Comparison of ENCODE assay signal across 8 cellular contexts in genomic region chrX:74536142-74537010, GRCh38.
DNase-seq lines count a peak whose midpoint lies in the region; ATAC-seq and TF ChIP-seq lines count a peak whose summit lies in the region.

No MANE protein-coding gene starts in this region.

- no peak for TF ChIP-seq RAD21 in HCT116 (IDR thresholded peaks at IDR 0.05; ENCODE audit: low read depth)

- intact Hi-C loops in HCT116 (cut with micrococcal nuclease) (no loop called here), posterior vena cava (cut with DNase I) (loop anchor here (10.0 kb wide), 1 partner anchor 112 kb away; the partner anchor contains the start of gene SLC16A2 (in 2 of the 2))

- H3K27ac ChIP-seq in HCT116 (ENCODE audit: low read depth, low read length): no peak overlapping the region
- H3K27ac ChIP-seq in brain microvascular endothelial cell: no peak overlapping the region

- H3K4me3 ChIP-seq in GM08714 (ENCODE audit: low read length) (peak overlapping the region; percentile 36; the same call in 1 of the 2 replicates), HCT116 (replicated peaks in 1 of 2; ENCODE audit: low read depth in 1 of 2, low read length in 2 of 2) (no peak overlapping the region), brain microvascular endothelial cell (ENCODE audit: low read depth, low read length) (peak overlapping the region; percentile 51)

- no peaks in the 10 kb centered on the region for H3K79me2 ChIP-seq in HCT116 (ENCODE audit: insufficient read depth, low read length)

- H3K36me3 ChIP-seq in HCT116 (ENCODE audit: control insufficient read depth in 1 of 2, insufficient read depth in 2 of 2, low read length in 2 of 2) (no peaks in the 10 kb centered on the region), brain microvascular endothelial cell (replicated peaks) (no peaks in the 10 kb centered on the region)

- peak overlapping the region; percentile 79 to 85 (median 82) for H3K4me3 Mint-ChIP-seq in T-cell

- no TSS peak for BruUV-seq in HCT116 (replicated peaks; lab: Mats Ljungman, UMichigan)

- TF ChIP-seq CTCF in HCT116 (IDR thresholded peaks at IDR 0.05 in 2 of 3, conservative IDR thresholded peaks at IDR 0.05 in 1 of 3; ENCODE audit: borderline replicate concordance in 1 of 3, insufficient read depth in 1 of 3, low read depth in 2 of 3, low read length in 2 of 3) (no peak), brain microvascular endothelial cell (IDR thresholded peaks at IDR 0.05; ENCODE audit: low read depth, low read length, missing control alignments) (peak; percentile 54)

- H3K36me3 Mint-ChIP-seq in T-cell: no peaks in the 10 kb centered on the region

- H2AFZ ChIP-seq in HCT116 (ENCODE audit: low read depth, low read length, poor library complexity, severe bottlenecking): no peak overlapping the region

- H3K4me1 ChIP-seq in HCT116 (ENCODE audit: control insufficient read depth in 1 of 2, insufficient read depth in 2 of 2, low read length in 2 of 2): peaks cover 0 to 6% of the 10 kb centered on the region in 2 experiments; a peak in 1 of 4 replicates

- H3K27me3 ChIP-seq in HCT116 (ENCODE audit: insufficient read depth, low read length) (no peaks in the 10 kb centered on the region), brain microvascular endothelial cell (replicated peaks) (no peaks in the 10 kb centered on the region)

- no peak for TF ChIP-seq POLR2A in HCT116 (IDR thresholded peaks at IDR 0.05; ENCODE audit: borderline replicate concordance, extremely low read depth, insufficient read depth, insufficient read length)

- RAD21 ChIA-PET in HCT116 (lab: Charles Lee; ENCODE audit: low non-redundant PET in 1 of 2, low total read pairs in 2 of 2, uncharacterized antibody in 2 of 2, unreplicated experiment in 2 of 2): no interaction called here

- CTCF ChIA-PET in HCT116 (lab: Charles Lee): no interaction called here
- CTCF ChIA-PET in T-cell (lab: Charles Lee): no interaction called here

- H3K9me3 Mint-ChIP-seq in T-cell: no peaks in the 10 kb centered on the region

- in situ Hi-C loops in brain microvascular endothelial cell (cut with HindIII; ENCODE audit: low pct_ligation_motif_present, low sequenced_read_pairs): no loop called here

- peak overlapping the region; percentile 72 for H3K4me2 ChIP-seq in HCT116 (ENCODE audit: low read length)

- POLR2A ChIA-PET in HCT116 (lab: Charles Lee): no interaction called here
- POLR2A ChIA-PET in T-cell (lab: Charles Lee): no interaction called here

- H3K27me3 Mint-ChIP-seq in T-cell: peaks cover 0 to 13% of the 10 kb centered on the region in 2 donors

- ATAC-seq in HCT116 (no peak), T-cell (replicated peaks in 1 of 4) (peak; percentile 46 to 65 (median 58)), HG03469 (IDR thresholded peaks at IDR 0.05; ENCODE audit: unreplicated experiment) (no peak)

- no peaks in the 10 kb centered on the region for H3K9me3 ChIP-seq in HCT116 (ENCODE audit: control insufficient read depth in 1 of 2, insufficient read depth in 1 of 2, low read depth in 1 of 2, low read length in 2 of 2)

- no peak for DNase-seq in HCT116 (ENCODE audit: low read depth, low spot score)
- peak; percentile 80 for DNase-seq in NCI-H1092 treated with DMSO at 0.1 percent for 48 hours (lab: John Stamatoyannopoulos, UW)
- peak in 12 of 34 experiments; percentile 1 to 17 (median 4) for DNase-seq in T-cell
- peak; percentile 53 for DNase-seq in brain microvascular endothelial cell
- peak; percentile 78 for DNase-seq in hepatic stellate cell (ENCODE audit: low spot score)
- DNase-seq in posterior vena cava (ENCODE audit: low spot score): peak; percentile 96

- no peaks in the 10 kb centered on the region for H4K20me1 ChIP-seq in HCT116 (ENCODE audit: insufficient read depth)

- peak overlapping the region in 1 of 2 donors; percentile 86 for H3K27ac Mint-ChIP-seq in T-cell

- no peaks in the 10 kb centered on the region for H3K9me2 ChIP-seq in HCT116 (ENCODE audit: insufficient read depth)

- no peak overlapping the region for H3K9ac ChIP-seq in HCT116 (ENCODE audit: low read length)

- peaks cover 12 to 23% (median 13%) of the 10 kb centered on the region in 3 donors for H3K4me1 Mint-ChIP-seq in T-cell

TF ChIP-seq in HCT116, 20 proteins besides CTCF, POLR2A, EP300 and RAD21:
- TF ChIP-seq SRF (IDR thresholded peaks at IDR 0.05; ENCODE audit: low read depth) (no peak), SIN3A (IDR thresholded peaks at IDR 0.05; ENCODE audit: low read depth) (no peak), ATF3 (IDR thresholded peaks at IDR 0.05) (no peak), EZH2phosphoT487 (IDR thresholded peaks at IDR 0.05; ENCODE audit: borderline replicate concordance) (no peak), POLR2AphosphoS5 (IDR thresholded peaks at IDR 0.05; ENCODE audit: low read depth, low read length) (no peak), ZFX (IDR thresholded peaks at IDR 0.05) (no peak), EZH2 (IDR thresholded peaks at IDR 0.05) (no peak), CBX3 (IDR thresholded peaks at IDR 0.05; ENCODE audit: low read depth) (no peak), REST (IDR thresholded peaks at IDR 0.05; ENCODE audit: low read depth) (no peak), FOSL1 (IDR thresholded peaks at IDR 0.05; ENCODE audit: low read depth) (no peak), TCF7L2 (IDR thresholded peaks at IDR 0.05; ENCODE audit: borderline replicate concordance, extremely low read depth, insufficient read depth, insufficient read length) (no peak), JUND (IDR thresholded peaks at IDR 0.05) (no peak), ELF1 (IDR thresholded peaks at IDR 0.05; ENCODE audit: borderline replicate concordance, low read depth) (no peak)

Comparison
In these comparisons a context has a peak if more than half of its experiments do, and no peak if none do; other contexts are left out.
1. H3K4me3 ChIP-seq: peak in GM08714 (single experiment) and brain microvascular endothelial cell (single experiment); none in HCT116 (0 of 2).
2. ATAC-seq: peak in T-cell (4 of 4); none in HCT116 (single experiment) and HG03469 (single experiment).